8 cellular contexts compared by ENCODE assay signal in genomic region chr2:64283641-64284371, GRCh38.
A peak's percentile ranks its signal among the peaks of the same experiment; 100 is the strongest.
DNase-seq lines count a peak whose midpoint lies in the region; ATAC-seq lines count a peak whose summit lies in the region.

No MANE protein-coding gene starts in this region.

- H3K27me3 ChIP-seq in skeletal muscle satellite cell (ENCODE audit: control insufficient read depth, insufficient read depth, low read length): peaks cover 4% of the 10 kb centered on the region

- H3K9me3 ChIP-seq in skeletal muscle satellite cell (replicated peaks; ENCODE audit: low read length): no peaks in the 10 kb centered on the region

- DNase-seq in CD1c-positive myeloid dendritic cell (ENCODE audit: extremely low spot score) (peak; percentile 18), amniotic epithelial cell (ENCODE audit: low read depth) (peak; percentile 88), DMS153 (lab: John Stamatoyannopoulos, UW) (no peak), DMS79 (lab: John Stamatoyannopoulos, UW) (no peak), middle frontal gyrus (ENCODE audit: extremely low spot score, low spot score) (no peak)

- no peaks in the 10 kb centered on the region for H3K36me3 ChIP-seq in skeletal muscle satellite cell (ENCODE audit: insufficient read depth, low read length)

- H3K4me2 ChIP-seq in skeletal muscle satellite cell (ENCODE audit: low read length): peak overlapping the region; percentile 35

- H3K4me3 ChIP-seq in skeletal muscle satellite cell (ENCODE audit: low read length): no peak overlapping the region

- no peak overlapping the region for H3K9ac ChIP-seq in skeletal muscle satellite cell (ENCODE audit: low read depth, low read length)

- ATAC-seq in GM19035 (IDR thresholded peaks at IDR 0.05; ENCODE audit: unreplicated experiment): peak; percentile 96
- peak; percentile 94 for ATAC-seq in HG03135 (IDR thresholded peaks at IDR 0.05; ENCODE audit: unreplicated experiment)

- H3K4me1 ChIP-seq in skeletal muscle satellite cell (ENCODE audit: control insufficient read depth, insufficient read depth, low read length): peaks cover 20% of the 10 kb centered on the region

Comparison
In these comparisons a context has a peak if more than half of its experiments do, and no peak if none do; other contexts are left out.
1. DNase-seq: peak in CD1c-positive myeloid dendritic cell (single experiment) and amniotic epithelial cell (single experiment); none in DMS153 (single experiment), DMS79 (single experiment) and middle frontal gyrus (single experiment).